In the genomic region with DNA sequence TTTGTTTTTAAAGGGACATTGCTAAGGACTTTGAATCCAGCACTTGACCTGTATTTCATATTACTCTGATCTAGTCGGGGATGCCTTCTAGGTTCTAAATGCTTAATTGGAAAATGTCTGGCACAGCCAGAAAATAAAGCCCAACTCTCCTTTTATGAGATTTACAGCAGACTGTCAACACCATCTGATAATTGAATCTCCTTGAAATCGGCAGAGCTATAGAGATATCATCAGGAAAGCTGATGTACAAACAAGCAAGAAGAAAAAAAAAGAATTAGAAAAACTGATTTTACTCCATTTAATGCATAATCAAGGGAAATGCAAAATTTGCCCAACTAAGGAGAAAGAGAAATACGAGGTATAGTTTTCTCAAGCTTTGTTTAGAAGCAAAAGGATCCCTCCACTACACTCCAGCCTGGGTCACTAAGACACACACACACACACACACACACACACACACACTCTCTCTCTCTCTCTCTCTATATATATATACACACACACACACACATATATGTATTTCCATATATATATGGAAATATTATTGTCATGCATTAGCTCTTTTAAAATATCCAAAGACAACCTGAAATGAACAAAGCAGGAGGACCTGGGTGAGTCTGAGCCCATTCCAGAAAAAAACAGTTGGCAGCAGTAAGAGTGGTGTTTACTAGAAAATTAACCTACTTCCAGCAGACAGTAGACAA, we compare ENCODE assay signal across 21 cellular contexts. TPM values are rescaled to one million over a fixed set of nuclear protein-coding genes. Genes with fewer than 3 reads are reported as not detected.
DNase-seq lines count a peak whose midpoint lies in the region; ATAC-seq and TF ChIP-seq lines count a peak whose summit lies in the region.
"Had no signal": no experiment of that assay in that cellular context is flagged by ENCODE, and none has a peak within 500 bp of the region (broad histone marks: within the 10 kb centered on the region; RNA-seq: fewer than 3 reads in every experiment).

No MANE protein-coding gene starts in this region.

- CTCF ChIA-PET in HEK293T (lab: Yijun Ruan, JAX): interaction anchor here (0.7 to 0.9 kb wide), 3 partner anchors 300 to 1168 kb away, joined by 3 to 4 read pairs (median 3); no protein-coding TSS in a partner anchor

- intact Hi-C loops in breast epithelium (cut with DNase I; ENCODE audit: low total_unique reads): loop anchor here (5.0 to 10.0 kb wide), 2 partner anchors 507 to 745 kb away; no protein-coding TSS in a partner anchor

- H3K4me3 ChIP-seq in osteoblast (ENCODE audit: insufficient read depth, low read length): no peak overlapping the region
- H3K4me3 ChIP-seq in breast epithelium: no peak overlapping the region
- H3K4me3 ChIP-seq: A549; BLaER1 treated with 17β-estradiol and CSF1 and Interleukin-3, amounts not matched to agents 10 nM and 100 nM; GM12878; GM23338; HAP-1 had no signal

- no peak overlapping the region for H3K4me2 ChIP-seq in osteoblast (ENCODE audit: insufficient read depth, low read length)
- H3K4me2 ChIP-seq: A549; BLaER1 treated with 17β-estradiol and CSF1 and Interleukin-3, amounts not matched to agents 10 nM and 100 nM; GM23338 had no signal

- peaks cover 13% of the 10 kb centered on the region for H3K27me3 ChIP-seq in osteoblast (ENCODE audit: insufficient read depth, low read length)
- peaks cover 4 to 24% of the 10 kb centered on the region in 2 donors for H3K27me3 ChIP-seq in breast epithelium

- DNase-seq in HEK293T (ENCODE audit: extremely low spot score) (no peak), osteoblast (ENCODE audit: insufficient read length, low spot score, missing footprints) (peak; percentile 80), breast epithelium (ENCODE audit: low spot score in 2 of 2) (no peak)
- DNase-seq: 8988T; ACHN; AML-193; BE2C; CD4-positive, alpha-beta T cell; CD8-positive, alpha-beta memory T cell; DMS 273 treated with DMSO at 0.1 percent for 48 hours; DMS79; EL; GDM1 had no signal

- H3K79me2 ChIP-seq in osteoblast (ENCODE audit: insufficient read depth, low read length): no peaks in the 10 kb centered on the region

- H3K36me3 ChIP-seq in osteoblast (ENCODE audit: insufficient read depth, low read length) (no peaks in the 10 kb centered on the region), breast epithelium (no peaks in the 10 kb centered on the region)
- H3K36me3 ChIP-seq: BE2C; BLaER1 treated with 17β-estradiol and CSF1 and Interleukin-3, amounts not matched to agents 10 nM and 100 nM; HAP-1 had no signal

- H3K9me3 ChIP-seq in osteoblast (ENCODE audit: low read depth, low read length) (no peaks in the 10 kb centered on the region), breast epithelium (no peaks in the 10 kb centered on the region)
- H3K9me3 ChIP-seq: A549; BE2C; BLaER1 treated with 17β-estradiol and CSF1 and Interleukin-3, amounts not matched to agents 10 nM and 100 nM; HAP-1 had no signal

- ATAC-seq in SK-N-SH treated with all-trans-retinoic acid at 6 μM for 48 hours (no peak), GM19035 (IDR thresholded peaks at IDR 0.05; ENCODE audit: unreplicated experiment) (no peak), HG02610 (IDR thresholded peaks at IDR 0.05; ENCODE audit: unreplicated experiment) (no peak)
- ATAC-seq: A549, GM12878, GM23338 had no signal

- POLR2A ChIA-PET in HEK293T (lab: Yijun Ruan, JAX): interaction anchor here (1.0 to 5.8 kb wide), 4 partner anchors 7 to 67 kb away, joined by 3 to 85 read pairs (median 14); no protein-coding TSS in a partner anchor

- H3K4me1 ChIP-seq in osteoblast (ENCODE audit: insufficient read depth, low read length) (peaks cover 15% of the 10 kb centered on the region), breast epithelium (peaks cover 7 to 9% of the 10 kb centered on the region in 2 donors)

- no peak for TF ChIP-seq POLR2A in breast epithelium (IDR thresholded peaks at IDR 0.05)

- H2AFZ ChIP-seq in osteoblast (ENCODE audit: low read length): no peak overlapping the region
- H2AFZ ChIP-seq: GM23338 had no signal

- TF ChIP-seq CTCF in osteoblast (IDR thresholded peaks at IDR 0.05; ENCODE audit: extremely low read depth, low read depth, low read length) (no peak), breast epithelium (IDR thresholded peaks at IDR 0.05) (no peak)

- H3K27ac ChIP-seq in osteoblast (ENCODE audit: low read depth, low read length) (no peak overlapping the region), breast epithelium (no peak overlapping the region)
- H3K27ac ChIP-seq: A549; BLaER1 treated with 17β-estradiol and CSF1 and Interleukin-3, amounts not matched to agents 10 nM and 100 nM had no signal

- H4K20me1 ChIP-seq in osteoblast (ENCODE audit: insufficient read depth, low read length): no peaks in the 10 kb centered on the region

TF ChIP-seq in HEK293T, 16 proteins besides CTCF, POLR2A, EP300 and RAD21:
- no peak for TF ChIP-seq FOXK2 (IDR thresholded peaks at IDR 0.05)
- TF ChIP-seq, protein P1, sequence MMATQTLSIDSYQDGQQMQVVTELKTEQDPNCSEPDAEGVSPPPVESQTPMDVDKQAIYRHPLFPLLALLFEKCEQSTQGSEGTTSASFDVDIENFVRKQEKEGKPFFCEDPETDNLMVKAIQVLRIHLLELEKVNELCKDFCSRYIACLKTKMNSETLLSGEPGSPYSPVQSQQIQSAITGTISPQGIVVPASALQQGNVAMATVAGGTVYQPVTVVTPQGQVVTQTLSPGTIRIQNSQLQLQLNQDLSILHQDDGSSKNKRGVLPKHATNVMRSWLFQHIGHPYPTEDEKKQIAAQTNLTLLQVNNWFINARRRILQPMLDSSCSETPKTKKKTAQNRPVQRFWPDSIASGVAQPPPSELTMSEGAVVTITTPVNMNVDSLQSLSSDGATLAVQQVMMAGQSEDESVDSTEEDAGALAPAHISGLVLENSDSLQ (IDR thresholded peaks at IDR 0.05): peak; percentile 27
- no peak for TF ChIP-seq FOXM1 (IDR thresholded peaks at IDR 0.05; ENCODE audit: borderline replicate concordance)

TF ChIP-seq in SK-N-SH treated with all-trans-retinoic acid at 6 μM for 48 hours, 23 proteins besides CTCF, POLR2A, EP300 and RAD21:
- TF ChIP-seq ESRRG (CRISPR knock-in tag; IDR thresholded peaks at IDR 0.05) (no peak), TCF4 (CRISPR knock-in tag; IDR thresholded peaks at IDR 0.05; ENCODE audit: borderline replicate concordance) (no peak), GLIS3 (CRISPR knock-in tag; IDR thresholded peaks at IDR 0.05) (no peak), ISL1 (CRISPR knock-in tag; IDR thresholded peaks at IDR 0.05) (0 out of 2 replicates have a peak, but pooled peaks have one; percentile 10), PPARA (CRISPR knock-in tag; IDR thresholded peaks at IDR 0.05; ENCODE audit: borderline replicate concordance) (no peak), ZNF8 (CRISPR knock-in tag; IDR thresholded peaks at IDR 0.05) (peak; percentile 47; the same call in 1 of the 2 replicates), OSR1 (CRISPR knock-in tag; IDR thresholded peaks at IDR 0.05) (no peak)
- TF ChIP-seq, protein P2, sequence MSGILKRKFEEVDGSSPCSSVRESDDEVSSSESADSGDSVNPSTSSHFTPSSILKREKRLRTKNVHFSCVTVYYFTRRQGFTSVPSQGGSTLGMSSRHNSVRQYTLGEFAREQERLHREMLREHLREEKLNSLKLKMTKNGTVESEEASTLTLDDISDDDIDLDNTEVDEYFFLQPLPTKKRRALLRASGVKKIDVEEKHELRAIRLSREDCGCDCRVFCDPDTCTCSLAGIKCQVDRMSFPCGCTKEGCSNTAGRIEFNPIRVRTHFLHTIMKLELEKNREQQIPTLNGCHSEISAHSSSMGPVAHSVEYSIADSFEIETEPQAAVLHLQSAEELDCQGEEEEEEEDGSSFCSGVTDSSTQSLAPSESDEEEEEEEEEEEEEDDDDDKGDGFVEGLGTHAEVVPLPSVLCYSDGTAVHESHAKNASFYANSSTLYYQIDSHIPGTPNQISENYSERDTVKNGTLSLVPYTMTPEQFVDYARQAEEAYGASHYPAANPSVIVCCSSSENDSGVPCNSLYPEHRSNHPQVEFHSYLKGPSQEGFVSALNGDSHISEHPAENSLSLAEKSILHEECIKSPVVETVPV (CRISPR knock-in tag; IDR thresholded peaks at IDR 0.05): no peak
- TF ChIP-seq, protein P3, sequence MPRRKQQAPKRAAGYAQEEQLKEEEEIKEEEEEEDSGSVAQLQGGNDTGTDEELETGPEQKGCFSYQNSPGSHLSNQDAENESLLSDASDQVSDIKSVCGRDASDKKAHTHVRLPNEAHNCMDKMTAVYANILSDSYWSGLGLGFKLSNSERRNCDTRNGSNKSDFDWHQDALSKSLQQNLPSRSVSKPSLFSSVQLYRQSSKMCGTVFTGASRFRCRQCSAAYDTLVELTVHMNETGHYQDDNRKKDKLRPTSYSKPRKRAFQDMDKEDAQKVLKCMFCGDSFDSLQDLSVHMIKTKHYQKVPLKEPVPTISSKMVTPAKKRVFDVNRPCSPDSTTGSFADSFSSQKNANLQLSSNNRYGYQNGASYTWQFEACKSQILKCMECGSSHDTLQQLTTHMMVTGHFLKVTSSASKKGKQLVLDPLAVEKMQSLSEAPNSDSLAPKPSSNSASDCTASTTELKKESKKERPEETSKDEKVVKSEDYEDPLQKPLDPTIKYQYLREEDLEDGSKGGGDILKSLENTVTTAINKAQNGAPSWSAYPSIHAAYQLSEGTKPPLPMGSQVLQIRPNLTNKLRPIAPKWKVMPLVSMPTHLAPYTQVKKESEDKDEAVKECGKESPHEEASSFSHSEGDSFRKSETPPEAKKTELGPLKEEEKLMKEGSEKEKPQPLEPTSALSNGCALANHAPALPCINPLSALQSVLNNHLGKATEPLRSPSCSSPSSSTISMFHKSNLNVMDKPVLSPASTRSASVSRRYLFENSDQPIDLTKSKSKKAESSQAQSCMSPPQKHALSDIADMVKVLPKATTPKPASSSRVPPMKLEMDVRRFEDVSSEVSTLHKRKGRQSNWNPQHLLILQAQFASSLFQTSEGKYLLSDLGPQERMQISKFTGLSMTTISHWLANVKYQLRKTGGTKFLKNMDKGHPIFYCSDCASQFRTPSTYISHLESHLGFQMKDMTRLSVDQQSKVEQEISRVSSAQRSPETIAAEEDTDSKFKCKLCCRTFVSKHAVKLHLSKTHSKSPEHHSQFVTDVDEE (CRISPR knock-in tag; IDR thresholded peaks at IDR 0.05): no peak
TF ChIP-seq in SK-N-SH treated with all-trans-retinoic acid at 6 μM for 48 hours: peak in this region for 2.

RNA-seq across cellular contexts. Expression of a gene that starts 9.5 kb away (rescaled TPM):
- 39.4 and 41.0 TPM in 2 replicates for total RNA-seq in osteoblast
- 10 to 100 TPM in 1 of 3 donors, 1 to 10 TPM in 2; 3.7 to 13.2 (median 7.5) TPM for total RNA-seq in breast epithelium
- total RNA-seq: CD4-positive, alpha-beta T cell; CD8-positive, alpha-beta memory T cell had no signal
